9 cellular contexts compared by ENCODE assay signal in the genomic region with DNA sequence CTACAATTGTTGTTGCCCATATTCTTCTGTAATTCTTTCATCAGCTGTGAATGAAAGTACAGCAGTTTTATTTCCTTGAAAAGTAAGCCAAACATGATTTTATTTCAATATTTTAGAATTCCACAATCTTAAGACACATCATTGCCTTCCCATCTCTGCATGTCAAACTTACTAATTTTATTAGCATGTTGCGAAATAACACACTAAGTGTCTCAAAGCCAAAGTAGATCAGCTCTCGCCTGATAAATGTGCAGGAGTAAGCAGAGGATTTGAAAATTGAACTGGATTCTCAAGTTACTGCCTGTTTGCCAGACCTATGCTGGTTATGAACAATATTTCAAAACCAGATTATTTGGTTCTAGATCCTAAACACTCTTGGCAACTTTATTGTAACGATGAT. TPM values are rescaled to one million over a fixed set of nuclear protein-coding genes. Genes with fewer than 3 reads are reported as not detected.
DNase-seq lines count a peak whose midpoint lies in the region; ATAC-seq and TF ChIP-seq lines count a peak whose summit lies in the region.
"Had no signal": no experiment of that assay in that cellular context is flagged by ENCODE, and none has a peak within 500 bp of the region (broad histone marks: within the 10 kb centered on the region; RNA-seq: fewer than 3 reads in every experiment).

No MANE protein-coding gene starts in this region.

- no peak overlapping the region for H3K4me3 ChIP-seq in DND-41 (ENCODE audit: low read depth in 1 of 2, low read length in 2 of 2)
- H3K4me3 ChIP-seq in NB4 (ENCODE audit: low read depth, low read length), result no peak overlapping the region
- no peak overlapping the region for H3K4me3 ChIP-seq in esophagus muscularis mucosa
- H3K4me3 ChIP-seq in sigmoid colon, result no peak overlapping the region

- H3K4me1 ChIP-seq in DND-41 (ENCODE audit: insufficient read depth, low read length) (peaks cover 38% of the 10 kb centered on the region), esophagus muscularis mucosa (peaks cover 93 to 100% (median 99%) of the 10 kb centered on the region in 4 donors), sigmoid colon (peaks cover 0 to 95% (median 86%) of the 10 kb centered on the region in 4 donors)

- H3K9ac ChIP-seq in DND-41 (ENCODE audit: low read depth, low read length), result no peak overlapping the region

- H3K79me2 ChIP-seq in DND-41 (ENCODE audit: insufficient read depth, low read length), result peaks cover 97% of the 10 kb centered on the region

- no peak for ATAC-seq in DND-41 (ENCODE audit: insufficient read depth, low read depth)
- no peak for ATAC-seq in HG03460 (IDR thresholded peaks at IDR 0.05; ENCODE audit: unreplicated experiment)
- ATAC-seq in HG03139 (IDR thresholded peaks at IDR 0.05; ENCODE audit: unreplicated experiment), result no peak

- DNase-seq in DND-41, result no peak
- peak; percentile 59 for DNase-seq in NB4 (ENCODE audit: low read depth)
- no peak for DNase-seq in esophagus muscularis mucosa (ENCODE audit: extremely low spot score)
- DNase-seq in sigmoid colon, result no peak
- DNase-seq in COR-L47 (lab: John Stamatoyannopoulos, UW), result no peak
- DNase-seq in NCI-H1105 (lab: John Stamatoyannopoulos, UW), result no peak
- DNase-seq: NCI-H2029 treated with DMSO at 0.1 percent for 48 hours had no signal

- 0 out of 2 replicates have a peak overlapping the region, but pooled peaks have one; percentile 21 for H3K4me2 ChIP-seq in DND-41 (ENCODE audit: insufficient read depth, low read length)

- no peaks in the 10 kb centered on the region for H4K20me1 ChIP-seq in DND-41 (ENCODE audit: insufficient read depth, low read length)

- H3K36me3 ChIP-seq in DND-41 (ENCODE audit: insufficient read depth, low read length), result peaks cover 13% of the 10 kb centered on the region; the same call in 1 of the 2 replicates
- no peaks in the 10 kb centered on the region for H3K36me3 ChIP-seq in esophagus muscularis mucosa
- no peaks in the 10 kb centered on the region for H3K36me3 ChIP-seq in sigmoid colon

- no peak for TF ChIP-seq POLR2A in NB4 (IDR thresholded peaks at IDR 0.05; ENCODE audit: extremely low read depth, insufficient read length)
- no peak for TF ChIP-seq POLR2A in esophagus muscularis mucosa (IDR thresholded peaks at IDR 0.05; ENCODE audit: low read depth)
- no peak for TF ChIP-seq POLR2A in sigmoid colon (IDR thresholded peaks at IDR 0.05)

- 81% methylated on average over 3 of the region's 3 CpGs for WGBS in esophagus muscularis mucosa
- 78 to 89% methylated on average over 3 of the region's 3 CpGs for WGBS in sigmoid colon, 2 donors

- TF ChIP-seq CTCF in DND-41 (IDR thresholded peaks at IDR 0.05; ENCODE audit: borderline replicate concordance, extremely low read depth, low read length, poor library complexity, severe bottlenecking) (no peak), NB4 (IDR thresholded peaks at IDR 0.05; ENCODE audit: low read depth, low read length) (no peak), esophagus muscularis mucosa (IDR thresholded peaks at IDR 0.05) (no peak), sigmoid colon (IDR thresholded peaks at IDR 0.05) (no peak)

- H2AFZ ChIP-seq in DND-41 (ENCODE audit: low read depth, low read length), result no peak overlapping the region

- intact Hi-C loops in esophagus muscularis mucosa (cut with DNase I) (no loop called here), sigmoid colon (cut with DNase I) (no loop called here)

- H3K9me3 ChIP-seq in DND-41 (ENCODE audit: insufficient read depth, low read length, severe bottlenecking) (no peaks in the 10 kb centered on the region), esophagus muscularis mucosa (no peaks in the 10 kb centered on the region), sigmoid colon (no peaks in the 10 kb centered on the region)

- TF ChIP-seq EP300 in esophagus muscularis mucosa (IDR thresholded peaks at IDR 0.05) (no peak), sigmoid colon (IDR thresholded peaks at IDR 0.05) (no peak)

- H3K27ac ChIP-seq in DND-41 (ENCODE audit: low read length) (peak overlapping the region; percentile 70), esophagus muscularis mucosa (replicated peaks in 1 of 4) (peak overlapping the region; percentile 36 to 67 (median 64)), sigmoid colon (peak overlapping the region; percentile 16 to 66 (median 60))

- no peaks in the 10 kb centered on the region for H3K27me3 ChIP-seq in DND-41 (ENCODE audit: insufficient read depth, low read length, poor library complexity)
- no peaks in the 10 kb centered on the region for H3K27me3 ChIP-seq in esophagus muscularis mucosa
- H3K27me3 ChIP-seq in sigmoid colon, result no peaks in the 10 kb centered on the region

RNA-seq across cellular contexts. Expression of a gene that starts 25.7 kb away (rescaled TPM):
- 100 to 1,000 TPM; 202 to 292 (median 261) TPM for total RNA-seq in esophagus muscularis mucosa
- total RNA-seq in sigmoid colon, result 100 to 1,000 TPM; 215 to 243 (median 234) TPM
- 10 to 100 TPM in 2 of 3 donors, 1 to 10 TPM in 1; 9.9 to 56.4 (median 32.4) TPM for polyA plus RNA-seq in sigmoid colon
